Comparison of ENCODE assay signal across 9 cellular contexts in genomic region chr11:126332221-126332711, GRCh38. TPM values are rescaled to one million over a fixed set of nuclear protein-coding genes. Genes with fewer than 3 reads are reported as not detected.
DNase-seq lines count a peak whose midpoint lies in the region; ATAC-seq and TF ChIP-seq lines count a peak whose summit lies in the region.
"Had no signal": no experiment of that assay in that cellular context is flagged by ENCODE, and none has a peak within 500 bp of the region (broad histone marks: within the 10 kb centered on the region; RNA-seq: fewer than 3 reads in every experiment).

No MANE protein-coding gene starts in this region.

- CTCF ChIA-PET in IMR-90 (lab: Yijun Ruan, JAX): interaction anchor here (0.6 kb wide), 1 partner anchor 21 kb away, joined by 4 read pairs; no protein-coding TSS in a partner anchor

- peak overlapping the region; percentile 67 for H2AFZ ChIP-seq in IMR-90 (replicated peaks; ENCODE audit: low read length, poor library complexity)

- H4K5ac ChIP-seq in IMR-90 (ENCODE audit: low read depth, low read length): no peak overlapping the region

- peak overlapping the region; percentile 16 for H2BK5ac ChIP-seq in IMR-90 (ENCODE audit: low read depth, low read length, poor library complexity, severe bottlenecking)

- H3K56ac ChIP-seq in IMR-90 (ENCODE audit: extremely low read depth, insufficient read depth, low read length): no peak overlapping the region

- H3K4me2 ChIP-seq in IMR-90 (ENCODE audit: low read depth, low read length): no peak overlapping the region

- H3K36me3 Mint-ChIP-seq in endothelial cell (ENCODE audit: low read depth, unreplicated experiment): peaks cover 5% of the 10 kb centered on the region
- no peaks in the 10 kb centered on the region for H3K36me3 Mint-ChIP-seq in natural killer cell

- H2AK5ac ChIP-seq in IMR-90 (ENCODE audit: low read depth, low read length): peak overlapping the region; percentile 77; the same call in 1 of the 2 replicates

- peaks cover 21% of the 10 kb centered on the region for H3K9me1 ChIP-seq in IMR-90 (ENCODE audit: insufficient read depth, low read length)

- no peak overlapping the region for H2BK120ac ChIP-seq in IMR-90 (ENCODE audit: low read depth, low read length)

- no TSS peak for BruUV-seq in IMR-90 (replicated peaks; lab: Mats Ljungman, UMichigan)

- no peak overlapping the region for H4K8ac ChIP-seq in IMR-90 (ENCODE audit: low read depth in 2 of 2, low read length in 2 of 2)

- no peaks in the 10 kb centered on the region for H3K27me3 ChIP-seq in IMR-90 (ENCODE audit: control insufficient read depth, insufficient read depth, low read length)

- H3K14ac ChIP-seq in IMR-90 (replicated peaks; ENCODE audit: low read depth, low read length): no peak overlapping the region

- in situ Hi-C loops in IMR-90 (cut with MboI; ENCODE audit: low sequenced_read_pairs): no loop called here

- WGBS in IMR-90 (ENCODE audit: extremely low coverage in 2 of 2, insufficient read length in 1 of 2), 2 experiments: 80% methylated on average over 1 of the region's 5 CpGs; no CpG with 5 or more reads in 1 of the 2 experiments

- TF ChIP-seq CTCF in IMR-90 (conservative IDR thresholded peaks at IDR 0.05; ENCODE audit: low read depth, low read length): no peak
- TF ChIP-seq CTCF in endothelial cell (IDR thresholded peaks at IDR 0.05; ENCODE audit: unreplicated experiment): no peak
- TF ChIP-seq CTCF in natural killer cell (IDR thresholded peaks at IDR 0.05): no peak

- H3K27ac Mint-ChIP-seq in endothelial cell (ENCODE audit: unreplicated experiment) (no peak overlapping the region), natural killer cell (peak overlapping the region; percentile 88 to 97)

- peak; percentile 93 for DNase-seq in AG20443 (ENCODE audit: low spot score)
- DNase-seq in IMR-90: peak; percentile 90
- DNase-seq in endothelial cell (ENCODE audit: low spot score): no peak
- peak; percentile 65 for DNase-seq in natural killer cell
- no peak for DNase-seq in GM19240 (ENCODE audit: insufficient read length, low spot score)
- DNase-seq in left lobe of liver (ENCODE audit: low spot score): no peak
- DNase-seq in HT-29 (ENCODE audit: low spot score): no peak
- DNase-seq: NCI-H510A treated with DMSO at 0.1 percent for 48 hours had no signal

- peak overlapping the region; percentile 27; the same call in 1 of the 3 replicates for H2BK15ac ChIP-seq in IMR-90 (ENCODE audit: low read depth, low read length)

- no peaks in the 10 kb centered on the region for H3K9me3 ChIP-seq in IMR-90 (ENCODE audit: control insufficient read depth, insufficient read depth, low read length)

- H3K18ac ChIP-seq in IMR-90 (ENCODE audit: low read depth, low read length): 0 out of 2 replicates have a peak overlapping the region, but pooled peaks have one; percentile 22

- no peak overlapping the region; the same call in 1 of the 2 replicates for H3K23ac ChIP-seq in IMR-90 (ENCODE audit: low read depth, low read length)

- peak; percentile 92 for ATAC-seq in IMR-90 (ENCODE audit: low read depth)
- peak; percentile 69 to 90 (median 80) for ATAC-seq in natural killer cell
- no peak for ATAC-seq in left lobe of liver
- ATAC-seq in GM21737 (IDR thresholded peaks at IDR 0.05; ENCODE audit: unreplicated experiment): no peak

- H2BK20ac ChIP-seq in IMR-90 (ENCODE audit: low read depth, low read length): no peak overlapping the region

- dilution Hi-C loops in IMR-90 (cut with HindIII; ENCODE audit: low sequenced_read_pairs, unreplicated experiment): no loop called here

- H3K27ac ChIP-seq in IMR-90 (ENCODE audit: insufficient read depth, low read length): no peak overlapping the region

- H3K27me3 Mint-ChIP-seq in endothelial cell (ENCODE audit: unreplicated experiment) (peaks cover 8% of the 10 kb centered on the region), natural killer cell (ENCODE audit: low read depth in 2 of 2) (no peaks in the 10 kb centered on the region)

- intact Hi-C loops in IMR-90 (cut with micrococcal nuclease) (no loop called here), natural killer cell (cut with micrococcal nuclease) (loop anchor here (5.0 kb wide), 1 partner anchor 820 kb away; no protein-coding TSS in a partner anchor)

- H3K4me3 Mint-ChIP-seq in endothelial cell (ENCODE audit: unreplicated experiment) (peak overlapping the region; percentile 48), natural killer cell (peak overlapping the region; percentile 80)

- H3K4me1 ChIP-seq in IMR-90 (ENCODE audit: control insufficient read depth, insufficient read depth, low read length): peaks cover 11% of the 10 kb centered on the region

- no peak overlapping the region for H3K9ac ChIP-seq in IMR-90 (ENCODE audit: low read depth, low read length)

- H3K4me3 ChIP-seq in IMR-90 (ENCODE audit: insufficient read depth, low read depth, low read length): no peak overlapping the region

- TF ChIP-seq POLR2A in IMR-90 (IDR thresholded peaks at IDR 0.05; ENCODE audit: low read depth, low read length): no peak

- H3K79me1 ChIP-seq in IMR-90 (ENCODE audit: low read depth in 1 of 2, low read length in 2 of 2): peaks cover 0 to 11% of the 10 kb centered on the region in 2 experiments; a peak in 2 of 4 replicates

- no peak for TF ChIP-seq RAD21 in IMR-90 (IDR thresholded peaks at IDR 0.05; ENCODE audit: low read length)

- H2AK9ac ChIP-seq in IMR-90 (replicated peaks; ENCODE audit: low read depth, low read length, poor library complexity): peak overlapping the region; percentile 68

- H3K4me1 Mint-ChIP-seq in endothelial cell (ENCODE audit: unreplicated experiment) (peaks cover 38% of the 10 kb centered on the region), natural killer cell (peaks cover 84% of the 10 kb centered on the region in 2 donors)

- H4K91ac ChIP-seq in IMR-90 (ENCODE audit: insufficient read depth, low read depth, low read length): no peak overlapping the region

- POLR2A ChIA-PET in IMR-90 (lab: Charles Lee; ENCODE audit: unreplicated experiment): interaction anchor here (1.1 kb wide), 1 partner anchor 14 kb away, joined by 4 read pairs; no protein-coding TSS in a partner anchor

- H3K4ac ChIP-seq in IMR-90 (ENCODE audit: low read depth, low read length): peak overlapping the region; percentile 47

- H4K20me1 ChIP-seq in IMR-90 (ENCODE audit: insufficient read depth, low read length): peaks cover 4% of the 10 kb centered on the region; the same call in 1 of the 2 replicates

- H3K36me3 ChIP-seq in IMR-90 (ENCODE audit: control insufficient read depth, insufficient read depth, low read length): no peaks in the 10 kb centered on the region

- H3K9me3 Mint-ChIP-seq in endothelial cell (ENCODE audit: unreplicated experiment) (no peaks in the 10 kb centered on the region), natural killer cell (no peaks in the 10 kb centered on the region)

TF ChIP-seq in IMR-90, 13 proteins besides CTCF, POLR2A, EP300 and RAD21:
- peak; percentile 78 for TF ChIP-seq FOS (IDR thresholded peaks at IDR 0.05; ENCODE audit: low read depth, low read length)
- TF ChIP-seq MAZ (IDR thresholded peaks at IDR 0.05; ENCODE audit: borderline replicate concordance, low read depth, low read length): peak; percentile 33; the same call in 1 of the 2 replicates
- peak; percentile 68 for TF ChIP-seq MAFK (IDR thresholded peaks at IDR 0.05; ENCODE audit: low read depth, low read length)
- TF ChIP-seq ELK1 (IDR thresholded peaks at IDR 0.05; ENCODE audit: borderline replicate concordance, low read depth, low read length): no peak
TF ChIP-seq in IMR-90: peak in this region for 3.

RNA-seq across cellular contexts. Expression of gene ST3GAL4, which starts 23.2 kb away (rescaled TPM):
- total RNA-seq in IMR-90 (2012; rRNA removed) (12.5 and 17.0 TPM in 2 replicates), endothelial cell (ENCODE audit: unreplicated experiment) (25.9 TPM), natural killer cell (10 to 100 TPM; 43.3 to 57.6 (median 47.3) TPM), left lobe of liver (7.3 TPM)
- polyA plus RNA-seq in IMR-90 (2012; rRNA removed): 18.3 and 19.7 TPM in 2 replicates
- polyA plus RNA-seq in IMR-90 (2012; cell fraction: cytosol; rRNA removed): 19.6 and 25.9 TPM in 2 replicates
- 12.5 and 20.7 TPM in 2 replicates for polyA plus RNA-seq in IMR-90 (2012; cell fraction: nucleus; rRNA removed; ENCODE audit: low replicate concordance)
- total RNA-seq in HT-29 (2014; rRNA removed; shearing (Covaris generic)): 140 and 158 TPM in 2 replicates

RNA-seq across cellular contexts. Expression of gene DCPS, which starts 28.4 kb away (rescaled TPM):
- total RNA-seq in IMR-90 (2012; rRNA removed) (18.6 and 19.7 TPM in 2 replicates), endothelial cell (ENCODE audit: unreplicated experiment) (11.3 TPM), natural killer cell (10 to 100 TPM; 20.1 to 25.8 (median 23.1) TPM), left lobe of liver (14.5 TPM)
- 34.8 and 35.0 TPM in 2 replicates for polyA plus RNA-seq in IMR-90 (2012; rRNA removed)
- polyA plus RNA-seq in IMR-90 (2012; cell fraction: cytosol; rRNA removed): 26.7 and 31.4 TPM in 2 replicates
- polyA plus RNA-seq in IMR-90 (2012; cell fraction: nucleus; rRNA removed; ENCODE audit: low replicate concordance): 12.2 and 12.5 TPM in 2 replicates
- 51.0 and 63.2 TPM in 2 replicates for total RNA-seq in HT-29 (2014; rRNA removed; shearing (Covaris generic))

RNA-seq across cellular contexts. Expression of gene TIRAP, which starts 49.4 kb away (rescaled TPM):
- total RNA-seq in IMR-90 (2012; rRNA removed) (3.0 and 3.6 TPM in 2 replicates), endothelial cell (ENCODE audit: unreplicated experiment) (12.4 TPM), natural killer cell (10 to 100 TPM; 14.5 to 24.0 (median 19.5) TPM), left lobe of liver (11.4 TPM)
- 6.4 and 7.4 TPM in 2 replicates for polyA plus RNA-seq in IMR-90 (2012; rRNA removed)
- polyA plus RNA-seq in IMR-90 (2012; cell fraction: cytosol; rRNA removed): 4.4 and 5.8 TPM in 2 replicates
- 5.1 and 8.0 TPM in 2 replicates for polyA plus RNA-seq in IMR-90 (2012; cell fraction: nucleus; rRNA removed; ENCODE audit: low replicate concordance)
- total RNA-seq in HT-29 (2014; rRNA removed; shearing (Covaris generic)): 11.6 and 12.3 TPM in 2 replicates

Comparison
In these comparisons a context has a peak if more than half of its experiments do, and no peak if none do; other contexts are left out.
1. DNase-seq: peak in AG20443 (single experiment), IMR-90 (single experiment) and natural killer cell (single experiment); none in endothelial cell (single experiment), GM19240 (single experiment), left lobe of liver (single experiment) and HT-29 (single experiment).
2. ATAC-seq: peak in IMR-90 (single experiment) and natural killer cell (3 of 3); none in left lobe of liver (single experiment) and GM21737 (single experiment).